ENCODE assay signal across 24 cellular contexts in genomic region chr1:90593312-90593711, GRCh38.
"Had no signal": no experiment of that assay in that cellular context is flagged by ENCODE, and none has a peak within 500 bp of the region (broad histone marks: within the 10 kb centered on the region; RNA-seq: fewer than 3 reads in every experiment).

No MANE protein-coding gene starts in this region.

- DNase-seq: activated CD4-positive, alpha-beta T cell treated with anti-CD3 and anti-CD28 coated beads, Interleukin-2, amount 10 ng/mL, durations not matched to agents 24 days and 14 days; activated CD4-positive, alpha-beta T cell treated with anti-CD3 and anti-CD28 coated beads, Interleukin-2, amount 50 U/mL, for 4 hours; activated CD8-positive, alpha-beta T cell treated with anti-CD3 and anti-CD28 coated beads, Interleukin-2, amount 10 ng/mL, durations not matched to agents 7 days and 5 days; activated gamma-delta T cell; activated naive CD4-positive, alpha-beta T cell treated with Interleukin-2 at 50 U/mL for 16 hours; activated naive CD8-positive, alpha-beta T cell treated with anti-CD3 and anti-CD28 coated beads, Interleukin-2, amount 10 ng/mL, durations not matched to agents 7 days and 5 days; activated T-cell treated with anti-CD3 and anti-CD28 coated beads, Interleukin-2, amount 50 U/mL, for 24 hours; amygdala; Kasumi-1; KG1; MG63; NCI-H1048; NCI-H1105 treated with DMSO at 0.1 percent for 48 hours; NCI-H1930; NCI-H2081 treated with DMSO at 0.1 percent for 48 hours; NCI-H2171 treated with DMSO at 0.1 percent for 48 hours; NCI-H2227 treated with DMSO at 0.1 percent for 48 hours; NCI-H446; NCI-H510A treated with DMSO at 0.1 percent for 48 hours; NCI-H526 treated with DMSO at 0.1 percent for 48 hours; NK-92 treated with Interleukin-12 subunit alpha and Interleukin-12 subunit beta, amount 100 ng/mL, for 24 hours; Right ventricle myocardium superior; SJCRH30; T1000 had no signal

- ATAC-seq: activated CD8-positive, alpha-beta T cell treated with anti-CD3 and anti-CD28 coated beads, Interleukin-2, amount 10 ng/mL, durations not matched to agents 7 days and 5 days had no signal
